Comparison of ENCODE assay signal across 22 cellular contexts in the genomic region with DNA sequence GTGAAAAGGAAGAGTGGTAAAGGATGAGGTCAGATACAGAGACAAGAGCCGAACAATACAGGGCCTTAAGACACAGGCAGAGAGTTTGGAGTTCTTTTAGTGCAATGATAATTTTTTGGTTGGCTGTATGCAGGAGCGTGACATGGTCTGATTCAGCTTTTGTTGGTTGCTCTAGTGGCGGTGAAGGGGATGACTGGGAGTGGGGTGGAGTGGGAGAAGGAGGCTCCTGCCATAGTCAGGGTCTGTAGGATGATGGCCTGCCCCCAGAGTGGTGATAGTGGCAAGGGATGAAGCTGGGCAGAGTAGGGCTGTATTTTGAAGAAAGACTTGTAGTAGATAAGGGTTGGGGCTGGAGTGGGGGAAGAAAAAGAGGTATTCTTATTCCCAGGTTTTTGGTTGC.
DNase-seq lines count a peak whose midpoint lies in the region; ATAC-seq, FAIRE-seq and TF ChIP-seq lines count a peak whose summit lies in the region.
"Had no signal": no experiment of that assay in that cellular context is flagged by ENCODE, and none has a peak within 500 bp of the region (broad histone marks: within the 10 kb centered on the region; RNA-seq: fewer than 3 reads in every experiment).

No MANE protein-coding gene starts in this region.

- no peak for TF ChIP-seq RAD21 in HCT116 (IDR thresholded peaks at IDR 0.05; ENCODE audit: low read depth)

- H3K9me2 ChIP-seq in HCT116 (ENCODE audit: insufficient read depth), result no peaks in the 10 kb centered on the region

- H3K9ac ChIP-seq in HCT116 (ENCODE audit: low read length) (no peak overlapping the region), kidney (ENCODE audit: low read length in 2 of 2) (no peak overlapping the region)

- FAIRE-seq in kidney (lab: Jason Lieb, UNC), result no peak
- FAIRE-seq: K562 had no signal

- TF ChIP-seq POLR2A in HCT116 (IDR thresholded peaks at IDR 0.05; ENCODE audit: borderline replicate concordance, extremely low read depth, insufficient read depth, insufficient read length), result no peak

- DNase-seq in DMS 273 (lab: John Stamatoyannopoulos, UW; ENCODE audit: unreplicated experiment), result peak; percentile 7
- DNase-seq in DMS 273 treated with DMSO at 0.1 percent for 48 hours (lab: John Stamatoyannopoulos, UW), result no peak
- no peak for DNase-seq in HCT116 (ENCODE audit: low read depth, low spot score)
- peak; percentile 56 for DNase-seq in NCI-H748 treated with DMSO at 0.1 percent for 48 hours (lab: John Stamatoyannopoulos, UW)
- peak; percentile 20 for DNase-seq in iPS-NIHi11 (ENCODE audit: low spot score)
- no peak for DNase-seq in kidney
- no peak for DNase-seq in stimulated activated naive CD4-positive, alpha-beta T cell treated with Interleukin-2 at 50 U/mL for 16 hours (lab: John Stamatoyannopoulos, UW)
- no peak for DNase-seq in NCI-H2227 (lab: John Stamatoyannopoulos, UW; ENCODE audit: unreplicated experiment)
- DNase-seq: activated naive CD4-positive, alpha-beta T cell treated with Interleukin-2 at 50 U/mL for 16 hours; activated T-cell treated with anti-CD3 and anti-CD28 coated beads, Interleukin-2, amount 50 U/mL, for 24 hours; amniotic stem cell; dermis blood vessel endothelial cell; GOT3; mucosa of descending colon; NCI-H1092; NCI-H2227 treated with DMSO at 0.1 percent for 48 hours; stimulated activated CD4-positive, alpha-beta T cell treated with anti-CD3 and anti-CD28 coated beads, Interleukin-2, amount 100 ng/mL, for 24 hours; transverse colon had no signal

- BruUV-seq in HCT116 (replicated peaks; lab: Mats Ljungman, UMichigan), result no TSS peak

- H3K36me3 ChIP-seq in HCT116 (ENCODE audit: control insufficient read depth in 1 of 2, insufficient read depth in 2 of 2, low read length in 2 of 2), result no peaks in the 10 kb centered on the region
- no peaks in the 10 kb centered on the region for H3K36me3 ChIP-seq in kidney (ENCODE audit: control insufficient read depth in 1 of 2, insufficient read depth in 2 of 2, low read length in 2 of 2)
- H3K36me3 ChIP-seq: cardiac muscle cell, transverse colon had no signal

- no peaks in the 10 kb centered on the region for H3K9me3 ChIP-seq in HCT116 (ENCODE audit: control insufficient read depth in 1 of 2, insufficient read depth in 1 of 2, low read depth in 1 of 2, low read length in 2 of 2)
- H3K9me3 ChIP-seq in kidney (ENCODE audit: control insufficient read depth in 1 of 2, low read length in 2 of 2), result peaks cover 0 to 3% of the 10 kb centered on the region in 2 donors
- H3K9me3 ChIP-seq: mucosa of descending colon, transverse colon had no signal

- H4K20me1 ChIP-seq in HCT116 (ENCODE audit: insufficient read depth), result no peaks in the 10 kb centered on the region

- H3K79me2 ChIP-seq in HCT116 (ENCODE audit: insufficient read depth, low read length), result no peaks in the 10 kb centered on the region

- intact Hi-C loops in HCT116 (cut with micrococcal nuclease), result no loop called here
- intact Hi-C loops in kidney (cut with DNase I), result no loop called here

- POLR2A ChIA-PET in HCT116 (lab: Charles Lee), result no interaction called here

- H3K4me1 ChIP-seq in HCT116 (ENCODE audit: control insufficient read depth in 1 of 2, insufficient read depth in 2 of 2, low read length in 2 of 2) (no peaks in the 10 kb centered on the region; a peak in 1 of 4 replicates), kidney (ENCODE audit: control insufficient read depth in 1 of 2, insufficient read depth in 1 of 2, low read depth in 1 of 2, low read length in 2 of 2) (peaks cover 4 to 5% of the 10 kb centered on the region in 2 donors)

- H3K4me2 ChIP-seq in HCT116 (ENCODE audit: low read length), result no peak overlapping the region

- RAD21 ChIA-PET in HCT116 (lab: Charles Lee; ENCODE audit: low non-redundant PET in 1 of 2, low total read pairs in 2 of 2, uncharacterized antibody in 2 of 2, unreplicated experiment in 2 of 2), result no interaction called here

- CTCF ChIA-PET in HCT116 (lab: Charles Lee), result no interaction called here

- no peak for TF ChIP-seq CTCF in HCT116 (IDR thresholded peaks at IDR 0.05 in 2 of 3, conservative IDR thresholded peaks at IDR 0.05 in 1 of 3; ENCODE audit: borderline replicate concordance in 1 of 3, insufficient read depth in 1 of 3, low read depth in 2 of 3, low read length in 2 of 3)
- TF ChIP-seq CTCF in kidney (IDR thresholded peaks at IDR 0.05; ENCODE audit: borderline replicate concordance, extremely low read depth, insufficient read depth), result no peak

- H3K27ac ChIP-seq in HCT116 (ENCODE audit: low read depth, low read length), result no peak overlapping the region
- no peak overlapping the region for H3K27ac ChIP-seq in kidney (ENCODE audit: low read depth in 2 of 2, low read length in 2 of 2)
- H3K27ac ChIP-seq: 22Rv1, cardiac muscle cell, RWPE1, transverse colon had no signal

- no peak overlapping the region for H2AFZ ChIP-seq in HCT116 (ENCODE audit: low read depth, low read length, poor library complexity, severe bottlenecking)

- H3K4me3 ChIP-seq in HCT116 (replicated peaks in 1 of 2; ENCODE audit: low read depth in 1 of 2, low read length in 2 of 2) (no peak overlapping the region), kidney (ENCODE audit: low read length in 2 of 2) (no peak overlapping the region)
- H3K4me3 ChIP-seq: cardiac muscle cell, K562, mucosa of descending colon, transverse colon had no signal

- peak; percentile 60; the same call in 1 of the 2 replicates for ATAC-seq in HCT116
- ATAC-seq: K562 had no signal

- no peaks in the 10 kb centered on the region for H3K27me3 ChIP-seq in HCT116 (ENCODE audit: insufficient read depth, low read length)
- H3K27me3 ChIP-seq: cardiac muscle cell, transverse colon had no signal

TF ChIP-seq in HCT116, 20 proteins besides CTCF, POLR2A, EP300 and RAD21:
- TF ChIP-seq SP1 (IDR thresholded peaks at IDR 0.05; ENCODE audit: low read depth) (no peak), SRF (IDR thresholded peaks at IDR 0.05; ENCODE audit: low read depth) (no peak), EZH2 (IDR thresholded peaks at IDR 0.05) (no peak)

Comparison
In these comparisons a context has a peak if more than half of its experiments do, and no peak if none do; other contexts are left out.
1. DNase-seq: peak in DMS 273 (single experiment), NCI-H748 treated with DMSO at 0.1 percent for 48 hours (single experiment) and iPS-NIHi11 (single experiment); none in DMS 273 treated with DMSO at 0.1 percent for 48 hours (single experiment), HCT116 (single experiment), kidney (single experiment), stimulated activated naive CD4-positive, alpha-beta T cell treated with Interleukin-2 at 50 U/mL for 16 hours (single experiment) and NCI-H2227 (single experiment).